Comparison of ENCODE assay signal across 9 cellular contexts in genomic region chr11:29645373-29645772, GRCh38.
"Had no signal": no experiment of that assay in that cellular context is flagged by ENCODE, and none has a peak within 500 bp of the region (broad histone marks: within the 10 kb centered on the region; RNA-seq: fewer than 3 reads in every experiment).

No MANE protein-coding gene starts in this region.

- H3K4me1 Mint-ChIP-seq: GM23338, H9 had no signal

- H3K4me3 Mint-ChIP-seq: GM23338, H9 had no signal

- ATAC-seq: GM23338, K562 had no signal

- H3K27ac Mint-ChIP-seq: GM23338, H9 had no signal

- H3K4me3 ChIP-seq: GM23338, K562 had no signal

- DNase-seq: H9, HCEC 1CT, IMR-90, KG1 had no signal

- FAIRE-seq: H1, H54, HTR-8/SVneo, K562 had no signal
